In genomic region chr2:24262571-24262970, GRCh38 we compare ENCODE assay signal across 16 cellular contexts.
DNase-seq lines count a peak whose midpoint lies in the region; ATAC-seq and TF ChIP-seq lines count a peak whose summit lies in the region.
"Had no signal": no experiment of that assay in that cellular context is flagged by ENCODE, and none has a peak within 500 bp of the region (broad histone marks: within the 10 kb centered on the region; RNA-seq: fewer than 3 reads in every experiment).

No MANE protein-coding gene starts in this region.

- no peak overlapping the region for H3K4me3 Mint-ChIP-seq in memory B cell

- no peak overlapping the region for H3K9ac ChIP-seq in adipocyte (ENCODE audit: low read length)

- POLR2A ChIA-PET in AG04449 (lab: Yijun Ruan, JAX) = no interaction called here

- CTCF ChIA-PET in AG04449 (lab: Yijun Ruan, JAX) = interaction anchor here (0.6 kb wide), 1 partner anchor 178 kb away, joined by 4 read pairs; the partner anchor contains the start of gene TP53I3

- no peaks in the 10 kb centered on the region for H3K27me3 ChIP-seq in adipocyte (replicated peaks; ENCODE audit: control insufficient read depth, insufficient read depth, low read length)
- H3K27me3 ChIP-seq: suprapubic skin had no signal

- H3K9me3 ChIP-seq in adipocyte (ENCODE audit: control insufficient read depth, low read length) = no peaks in the 10 kb centered on the region
- H3K9me3 ChIP-seq: HAP-1, suprapubic skin had no signal

- H3K36me3 Mint-ChIP-seq in memory B cell = peaks cover 22% of the 10 kb centered on the region

- peaks cover 11% of the 10 kb centered on the region for H3K4me1 ChIP-seq in adipocyte (ENCODE audit: control insufficient read depth, insufficient read depth, low read length)
- H3K4me1 ChIP-seq: suprapubic skin had no signal

- no peak for TF ChIP-seq CTCF in AG04449 (IDR thresholded peaks at IDR 0.05; ENCODE audit: insufficient read depth, low read length, missing control alignments)

- H3K4me3 ChIP-seq in AG04449 (ENCODE audit: low read depth, low read length) = no peak overlapping the region
- H3K4me3 ChIP-seq in adipocyte (ENCODE audit: low read length) = no peak overlapping the region
- H3K4me3 ChIP-seq: coronary artery, HAP-1, suprapubic skin had no signal

- peak; percentile 26 for DNase-seq in AG04449 (ENCODE audit: low read depth, low spot score)
- DNase-seq in EH (ENCODE audit: low read depth) = peak; percentile 40
- peak; percentile 33 for DNase-seq in adipocyte (ENCODE audit: low read depth)
- no peak for DNase-seq in memory B cell (ENCODE audit: low spot score in 2 of 2)
- DNase-seq in COLO829 (ENCODE audit: low spot score) = no peak
- no peak for DNase-seq in cortex of kidney (lab: John Stamatoyannopoulos, UW)
- DNase-seq: activated CD4-positive, alpha-beta T cell treated with anti-CD3 and anti-CD28 coated beads for 4 hours; NCI-H187 treated with DMSO at 0.1 percent for 48 hours; NCI-H446 treated with DMSO at 0.1 percent for 48 hours; SHP77; T-helper 9 cell had no signal

- H3K36me3 ChIP-seq in adipocyte (ENCODE audit: control insufficient read depth, insufficient read depth, low read length, severe bottlenecking) = peaks cover 16% of the 10 kb centered on the region

- no peaks in the 10 kb centered on the region for H3K9me3 Mint-ChIP-seq in memory B cell

- H3K27me3 Mint-ChIP-seq in memory B cell = no peaks in the 10 kb centered on the region

- no peak for ATAC-seq in memory B cell (ENCODE audit: low read depth)
- no peak for ATAC-seq in HG03378 (IDR thresholded peaks at IDR 0.05; ENCODE audit: unreplicated experiment)
- ATAC-seq in GM19328 (IDR thresholded peaks at IDR 0.05; ENCODE audit: unreplicated experiment) = no peak

- H3K27ac Mint-ChIP-seq in memory B cell = peak overlapping the region; percentile 67

- H3K4me1 Mint-ChIP-seq in memory B cell = peaks cover 12% of the 10 kb centered on the region

Comparison
In these comparisons a context has a peak if more than half of its experiments do, and no peak if none do; other contexts are left out.
1. DNase-seq: peak in AG04449 (single experiment), EH (single experiment) and adipocyte (single experiment); none in memory B cell (0 of 2), COLO829 (single experiment) and cortex of kidney (single experiment).